Comparison of ENCODE assay signal across 9 cellular contexts in genomic region chr19:13906910-13907309, GRCh38. TPM values are rescaled to one million over a fixed set of nuclear protein-coding genes. Genes with fewer than 3 reads are reported as not detected.
DNase-seq lines count a peak whose midpoint lies in the region; ATAC-seq and TF ChIP-seq lines count a peak whose summit lies in the region.
"Had no signal": no experiment of that assay in that cellular context is flagged by ENCODE, and none has a peak within 500 bp of the region (broad histone marks: within the 10 kb centered on the region; RNA-seq: fewer than 3 reads in every experiment).

No MANE protein-coding gene starts in this region.

- peak overlapping the region; percentile 82 to 94 (median 90) for H3K4me3 Mint-ChIP-seq in IgD-negative memory B cell
- H3K4me3 Mint-ChIP-seq in naive thymus-derived CD4-positive, alpha-beta T cell: peak overlapping the region; percentile 73 to 88 (median 83)

- ATAC-seq in naive thymus-derived CD4-positive, alpha-beta T cell: no peak
- no peak for ATAC-seq in GM21717 (IDR thresholded peaks at IDR 0.05; ENCODE audit: unreplicated experiment)
- ATAC-seq in HG02973 (IDR thresholded peaks at IDR 0.05; ENCODE audit: unreplicated experiment): no peak

- no peaks in the 10 kb centered on the region for H3K27me3 ChIP-seq in AG04450 (ENCODE audit: control insufficient read depth, insufficient read depth, low read length)
- no peaks in the 10 kb centered on the region for H3K27me3 ChIP-seq in colonic mucosa
- no peaks in the 10 kb centered on the region for H3K27me3 ChIP-seq in naive thymus-derived CD4-positive, alpha-beta T cell (ENCODE audit: control insufficient read depth in 2 of 2, insufficient read depth in 2 of 2, low read length in 2 of 2)

- H3K27ac ChIP-seq in AG04450 (ENCODE audit: low read depth, low read length) (no peak overlapping the region), colonic mucosa (peak overlapping the region; percentile 89)
- no peak overlapping the region for H3K27ac ChIP-seq in naive thymus-derived CD4-positive, alpha-beta T cell (ENCODE audit: low read depth, low read length)

- H3K27me3 Mint-ChIP-seq in IgD-negative memory B cell: no peaks in the 10 kb centered on the region
- no peaks in the 10 kb centered on the region for H3K27me3 Mint-ChIP-seq in naive thymus-derived CD4-positive, alpha-beta T cell

- CTCF ChIA-PET in AG04450 (lab: Charles Lee): interaction anchor here (1.0 to 1.5 kb wide), 2 partner anchors 26 to 168 kb away, joined by 3 to 10 read pairs; no protein-coding TSS in a partner anchor
- CTCF ChIA-PET in naive thymus-derived CD4-positive, alpha-beta T cell (lab: Charles Lee): interaction anchor here (1.3 kb wide), 1 partner anchor 167 kb away, joined by 4 read pairs; no protein-coding TSS in a partner anchor

- no peaks in the 10 kb centered on the region for H3K4me1 ChIP-seq in colonic mucosa
- H3K4me1 ChIP-seq in naive thymus-derived CD4-positive, alpha-beta T cell (ENCODE audit: control insufficient read depth in 2 of 2, insufficient read depth in 2 of 2, low read length in 2 of 2): peaks cover 12% of the 10 kb centered on the region in 2 donors

- peak overlapping the region; percentile 61 to 93 for H3K9ac ChIP-seq in colonic mucosa (ENCODE audit: low read depth in 2 of 2, low read length in 2 of 2)

- H3K36me3 Mint-ChIP-seq in IgD-negative memory B cell: peaks cover 3% of the 10 kb centered on the region
- peaks cover 0 to 15% (median 3%) of the 10 kb centered on the region in 5 donors for H3K36me3 Mint-ChIP-seq in naive thymus-derived CD4-positive, alpha-beta T cell

- H3K36me3 ChIP-seq in colonic mucosa: no peaks in the 10 kb centered on the region
- peaks cover 0 to 14% (median 0%) of the 10 kb centered on the region in 3 experiments for H3K36me3 ChIP-seq in naive thymus-derived CD4-positive, alpha-beta T cell (ENCODE audit: control insufficient read depth in 2 of 3, insufficient read depth in 3 of 3, low read length in 3 of 3)

- TF ChIP-seq CTCF in AG04450 (IDR thresholded peaks at IDR 0.05; ENCODE audit: low read depth, low read length): no peak
- no peak for TF ChIP-seq CTCF in colonic mucosa (IDR thresholded peaks at IDR 0.05)

- H3K27ac Mint-ChIP-seq in IgD-negative memory B cell: peak overlapping the region in 1 of 3 donors; percentile 50
- H3K27ac Mint-ChIP-seq in naive thymus-derived CD4-positive, alpha-beta T cell: peak overlapping the region in 6 of 9 donors; percentile 41 to 66 (median 50)

- H3K4me1 Mint-ChIP-seq in IgD-negative memory B cell: peaks cover 6 to 12% (median 10%) of the 10 kb centered on the region in 3 donors
- peaks cover 12 to 29% (median 16%) of the 10 kb centered on the region in 7 donors for H3K4me1 Mint-ChIP-seq in naive thymus-derived CD4-positive, alpha-beta T cell

- intact Hi-C loops in colonic mucosa (cut with DNase I): no loop called here
- intact Hi-C loops in naive thymus-derived CD4-positive, alpha-beta T cell (cut with micrococcal nuclease): loop anchor here (1.0 to 5.0 kb wide), 7 partner anchors 26 to 168 kb away; partner anchors contain the start of genes DCAF15 (in 2 of the 2), RFX1 (in 2 of the 2) and IL27RA (in 1 of the 2)
- intact Hi-C loops in head of caudate nucleus (cut with DNase I): no loop called here

- POLR2A ChIA-PET in AG04450 (lab: Yijun Ruan, JAX): interaction anchor here (0.6 kb wide), 1 partner anchor 12 kb away, joined by 5 read pairs; no protein-coding TSS in a partner anchor
- POLR2A ChIA-PET in naive thymus-derived CD4-positive, alpha-beta T cell (lab: Charles Lee): interaction anchor here (0.6 to 1.7 kb wide), 6 partner anchors 11 to 189 kb away, joined by 3 to 5 read pairs (median 4); partner anchors contain the start of gene DCAF15

- H3K9me3 ChIP-seq in AG04450 (ENCODE audit: control insufficient read depth, insufficient read depth, low read length) (no peaks in the 10 kb centered on the region), colonic mucosa (no peaks in the 10 kb centered on the region)
- no peaks in the 10 kb centered on the region for H3K9me3 ChIP-seq in naive thymus-derived CD4-positive, alpha-beta T cell (ENCODE audit: control insufficient read depth in 2 of 3, low read length in 3 of 3)

- peak overlapping the region; percentile 87 for H3K4me3 ChIP-seq in AG04450 (ENCODE audit: low read depth, low read length)
- H3K4me3 ChIP-seq in colonic mucosa: peak overlapping the region; percentile 81
- peak overlapping the region; percentile 84 for H3K4me3 ChIP-seq in naive thymus-derived CD4-positive, alpha-beta T cell (ENCODE audit: low read length)

- no peaks in the 10 kb centered on the region for H3K9me3 Mint-ChIP-seq in IgD-negative memory B cell
- no peaks in the 10 kb centered on the region for H3K9me3 Mint-ChIP-seq in naive thymus-derived CD4-positive, alpha-beta T cell

- no peak for DNase-seq in AG04450 (ENCODE audit: low read depth, low spot score)
- DNase-seq in colonic mucosa: no peak
- no peak for DNase-seq in naive thymus-derived CD4-positive, alpha-beta T cell
- no peak for DNase-seq in head of caudate nucleus
- no peak for DNase-seq in stimulated activated CD4-positive, alpha-beta T cell treated with anti-CD3 and anti-CD28 coated beads, Interleukin-2, amount 100 ng/mL, for 48 hours
- DNase-seq: NCI-H1105 had no signal

RNA-seq across cellular contexts. Expression of gene CC2D1A, which starts 0.9 kb away (rescaled TPM):
- 5.1 and 6.7 TPM in 2 replicates for polyA plus RNA-seq in AG04450 (2011; rRNA removed)
- 7.0 and 13.7 TPM in 2 replicates for polyA minus RNA-seq in AG04450 (2011; rRNA and poly(A)+ RNA removed)
- polyA plus RNA-seq in IgD-negative memory B cell: 15.5 TPM
- total RNA-seq in colonic mucosa: 100 to 1,000 TPM in 1 of 2 donors, 10 to 100 TPM in 1; 81.0 to 123 TPM
- total RNA-seq in naive thymus-derived CD4-positive, alpha-beta T cell: 10 to 100 TPM; 21.0 to 33.1 (median 29.8) TPM
- 10 to 100 TPM in 1 of 2 donors, 1 to 10 TPM in 1; 4.1 to 13.3 TPM for polyA plus RNA-seq in naive thymus-derived CD4-positive, alpha-beta T cell

RNA-seq across cellular contexts. Expression of gene BRME1, which starts 1.0 kb away (rescaled TPM):
- 0.12 and 0.17 TPM in 2 replicates for polyA plus RNA-seq in AG04450 (2011; rRNA removed)
- polyA minus RNA-seq in AG04450 (2011; rRNA and poly(A)+ RNA removed): 0.43 TPM in 1 of 2 replicates, not detected in the other
- polyA plus RNA-seq in IgD-negative memory B cell: not detected
- 10 to 100 TPM in 1 of 2 donors, 1 to 10 TPM in 1; 5.9 to 20.0 TPM for total RNA-seq in colonic mucosa
- total RNA-seq in naive thymus-derived CD4-positive, alpha-beta T cell: 10 to 100 TPM in 1 of 5 experiments, 1 to 10 TPM in 4; 1.8 to 13.7 (median 2.9) TPM
- polyA plus RNA-seq in naive thymus-derived CD4-positive, alpha-beta T cell: 1 to 10 TPM in 1 of 2 donors, under 1 TPM in 1; 0.56 to 1.6 TPM

RNA-seq across cellular contexts. Expression of gene NANOS3, which starts 30.0 kb away (rescaled TPM):
- 0.36 and 0.37 TPM in 2 replicates for polyA plus RNA-seq in AG04450 (2011; rRNA removed)
- polyA minus RNA-seq in AG04450 (2011; rRNA and poly(A)+ RNA removed): not detected in 2 replicates
- polyA plus RNA-seq in IgD-negative memory B cell: not detected
- not detected for total RNA-seq in colonic mucosa
- 1 to 10 TPM in 2 of 5 experiments, not detected in 3; 1.3 to 3.4 TPM for total RNA-seq in naive thymus-derived CD4-positive, alpha-beta T cell
- polyA plus RNA-seq in naive thymus-derived CD4-positive, alpha-beta T cell: not detected

RNA-seq across cellular contexts. Expression of gene PODNL1, which starts 31.3 kb away (rescaled TPM):
- polyA plus RNA-seq in AG04450 (2011; rRNA removed) (2.8 and 3.4 TPM in 2 replicates), IgD-negative memory B cell (not detected)
- 1.3 and 1.4 TPM in 2 replicates for polyA minus RNA-seq in AG04450 (2011; rRNA and poly(A)+ RNA removed)
- 1 to 10 TPM; 4.1 to 4.4 TPM for total RNA-seq in colonic mucosa
- under 1 TPM in 1 of 5 experiments, not detected in 4; 0.59 TPM for total RNA-seq in naive thymus-derived CD4-positive, alpha-beta T cell
- polyA plus RNA-seq in naive thymus-derived CD4-positive, alpha-beta T cell: under 1 TPM in 1 of 2 donors, not detected in 1; 0.33 TPM

RNA-seq across cellular contexts. Expression of gene DCAF15, which starts 45.4 kb away (rescaled TPM):
- 6.1 and 7.3 TPM in 2 replicates for polyA plus RNA-seq in AG04450 (2011; rRNA removed)
- polyA minus RNA-seq in AG04450 (2011; rRNA and poly(A)+ RNA removed): 11.1 and 11.5 TPM in 2 replicates
- polyA plus RNA-seq in IgD-negative memory B cell: 5.7 TPM
- 10 to 100 TPM; 30.2 to 55.1 TPM for total RNA-seq in colonic mucosa
- 10 to 100 TPM; 68.5 to 92.0 (median 87.2) TPM for total RNA-seq in naive thymus-derived CD4-positive, alpha-beta T cell
- polyA plus RNA-seq in naive thymus-derived CD4-positive, alpha-beta T cell: 1 to 10 TPM; 3.7 to 8.8 TPM

Comparison
In these comparisons a context has a peak if more than half of its experiments do, and no peak if none do; other contexts are left out.
1. intact Hi-C loops: an anchor here in naive thymus-derived CD4-positive, alpha-beta T cell (1.0 to 5.0 kb wide); none called in colonic mucosa and head of caudate nucleus.